In the genomic region with DNA sequence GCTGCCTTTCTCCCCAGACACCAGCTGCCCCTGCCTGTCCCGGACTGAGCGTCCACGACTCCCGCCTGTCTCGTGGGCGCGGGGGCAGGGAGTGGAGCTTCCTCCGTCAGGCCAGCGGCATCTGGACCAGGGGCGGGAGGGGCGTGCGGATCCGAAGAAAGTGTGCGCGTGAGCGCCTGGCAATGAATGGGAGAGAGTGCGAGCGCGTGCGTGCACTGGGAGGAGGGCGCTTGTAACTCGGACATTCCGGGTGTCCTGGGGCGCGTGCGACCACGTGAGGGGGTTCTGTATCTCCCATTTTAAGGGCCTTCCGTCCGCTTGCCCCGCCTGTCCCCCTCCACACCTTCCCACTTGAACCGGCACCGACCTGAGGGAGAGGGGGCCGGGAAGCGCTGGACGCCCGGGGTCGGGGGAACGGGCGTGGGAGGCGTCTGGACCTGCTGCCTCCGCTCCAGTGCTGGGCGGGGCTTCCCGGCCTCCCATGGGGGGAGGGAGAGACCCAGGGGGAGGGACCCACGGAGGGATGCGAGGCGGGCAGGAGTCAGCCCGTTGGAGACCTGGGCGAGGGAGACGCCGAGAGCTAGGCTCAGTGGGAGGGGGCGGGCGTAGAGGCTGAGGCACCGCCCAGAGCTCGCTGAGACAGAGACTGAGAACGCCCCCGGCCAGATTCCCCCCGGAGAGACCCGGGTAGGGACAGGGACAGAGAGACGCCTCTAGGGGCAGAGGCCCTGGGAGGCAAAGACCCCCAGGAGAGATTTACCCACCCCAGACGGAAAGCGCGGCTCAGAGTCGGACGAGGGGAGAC, we compare ENCODE assay signal across 2 cellular contexts.
TF ChIP-seq lines count a peak whose summit lies in the region.

A gene with protein sequence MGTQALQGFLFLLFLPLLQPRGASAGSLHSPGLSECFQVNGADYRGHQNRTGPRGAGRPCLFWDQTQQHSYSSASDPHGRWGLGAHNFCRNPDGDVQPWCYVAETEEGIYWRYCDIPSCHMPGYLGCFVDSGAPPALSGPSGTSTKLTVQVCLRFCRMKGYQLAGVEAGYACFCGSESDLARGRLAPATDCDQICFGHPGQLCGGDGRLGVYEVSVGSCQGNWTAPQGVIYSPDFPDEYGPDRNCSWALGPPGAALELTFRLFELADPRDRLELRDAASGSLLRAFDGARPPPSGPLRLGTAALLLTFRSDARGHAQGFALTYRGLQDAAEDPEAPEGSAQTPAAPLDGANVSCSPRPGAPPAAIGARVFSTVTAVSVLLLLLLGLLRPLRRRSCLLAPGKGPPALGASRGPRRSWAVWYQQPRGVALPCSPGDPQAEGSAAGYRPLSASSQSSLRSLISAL (plus strand): TSS at position 665 of the 805 bp plus-strand sequence. CDS start 246 bp downstream, outside the sequence.

TF ChIP-seq in HEK293, 187 proteins besides CTCF, POLR2A, EP300 and RAD21 (continued from another document and continues in another):
- TF ChIP-seq, protein P1, sequence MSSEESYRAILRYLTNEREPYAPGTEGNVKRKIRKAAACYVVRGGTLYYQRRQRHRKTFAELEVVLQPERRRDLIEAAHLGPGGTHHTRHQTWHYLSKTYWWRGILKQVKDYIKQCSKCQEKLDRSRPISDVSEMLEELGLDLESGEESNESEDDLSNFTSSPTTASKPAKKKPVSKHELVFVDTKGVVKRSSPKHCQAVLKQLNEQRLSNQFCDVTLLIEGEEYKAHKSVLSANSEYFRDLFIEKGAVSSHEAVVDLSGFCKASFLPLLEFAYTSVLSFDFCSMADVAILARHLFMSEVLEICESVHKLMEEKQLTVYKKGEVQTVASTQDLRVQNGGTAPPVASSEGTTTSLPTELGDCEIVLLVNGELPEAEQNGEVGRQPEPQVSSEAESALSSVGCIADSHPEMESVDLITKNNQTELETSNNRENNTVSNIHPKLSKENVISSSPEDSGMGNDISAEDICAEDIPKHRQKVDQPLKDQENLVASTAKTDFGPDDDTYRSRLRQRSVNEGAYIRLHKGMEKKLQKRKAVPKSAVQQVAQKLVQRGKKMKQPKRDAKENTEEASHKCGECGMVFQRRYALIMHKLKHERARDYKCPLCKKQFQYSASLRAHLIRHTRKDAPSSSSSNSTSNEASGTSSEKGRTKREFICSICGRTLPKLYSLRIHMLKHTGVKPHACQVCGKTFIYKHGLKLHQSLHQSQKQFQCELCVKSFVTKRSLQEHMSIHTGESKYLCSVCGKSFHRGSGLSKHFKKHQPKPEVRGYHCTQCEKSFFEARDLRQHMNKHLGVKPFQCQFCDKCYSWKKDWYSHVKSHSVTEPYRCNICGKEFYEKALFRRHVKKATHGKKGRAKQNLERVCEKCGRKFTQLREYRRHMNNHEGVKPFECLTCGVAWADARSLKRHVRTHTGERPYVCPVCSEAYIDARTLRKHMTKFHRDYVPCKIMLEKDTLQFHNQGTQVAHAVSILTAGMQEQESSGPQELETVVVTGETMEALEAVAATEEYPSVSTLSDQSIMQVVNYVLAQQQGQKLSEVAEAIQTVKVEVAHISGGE (tag by site-specific recombination; conservative IDR thresholded peaks at IDR 0.05; ENCODE audit: low read depth): peak; percentile 32; the same call in 1 of the 2 replicates
- peak; percentile 64 for TF ChIP-seq ZBTB17 (tag by site-specific recombination; IDR thresholded peaks at IDR 0.05)
- 0 out of 2 replicates have a peak, but pooled peaks have one; percentile 60 for TF ChIP-seq ZNF610 (tag by site-specific recombination; IDR thresholded peaks at IDR 0.05; ENCODE audit: borderline replicate concordance)
- no peak for TF ChIP-seq ZNF514 (tag by site-specific recombination; IDR thresholded peaks at IDR 0.05)
- TF ChIP-seq ZNF521 (tag by site-specific recombination; IDR thresholded peaks at IDR 0.05): no peak
- peak; percentile 87 for TF ChIP-seq ZNF24 (tag by site-specific recombination; IDR thresholded peaks at IDR 0.05)
- no peak for TF ChIP-seq ZNF354C (tag by site-specific recombination; IDR thresholded peaks at IDR 0.05; ENCODE audit: borderline replicate concordance, low read depth)
- no peak for TF ChIP-seq ZNF626 (tag by site-specific recombination; IDR thresholded peaks at IDR 0.05)
- no peak for TF ChIP-seq ZNF146 (tag by site-specific recombination; IDR thresholded peaks at IDR 0.05)
- TF ChIP-seq, protein P2, sequence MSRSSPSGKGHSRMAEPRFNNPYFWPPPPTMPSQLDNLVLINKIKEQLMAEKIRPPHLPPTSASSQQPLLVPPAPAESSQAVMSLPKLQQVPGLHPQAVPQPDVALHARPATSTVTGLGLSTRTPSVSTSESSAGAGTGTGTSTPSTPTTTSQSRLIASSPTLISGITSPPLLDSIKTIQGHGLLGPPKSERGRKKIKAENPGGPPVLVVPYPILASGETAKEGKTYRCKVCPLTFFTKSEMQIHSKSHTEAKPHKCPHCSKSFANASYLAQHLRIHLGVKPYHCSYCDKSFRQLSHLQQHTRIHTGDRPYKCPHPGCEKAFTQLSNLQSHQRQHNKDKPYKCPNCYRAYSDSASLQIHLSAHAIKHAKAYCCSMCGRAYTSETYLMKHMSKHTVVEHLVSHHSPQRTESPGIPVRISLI (tag by site-specific recombination; IDR thresholded peaks at IDR 0.05): no peak
- TF ChIP-seq, protein P3, sequence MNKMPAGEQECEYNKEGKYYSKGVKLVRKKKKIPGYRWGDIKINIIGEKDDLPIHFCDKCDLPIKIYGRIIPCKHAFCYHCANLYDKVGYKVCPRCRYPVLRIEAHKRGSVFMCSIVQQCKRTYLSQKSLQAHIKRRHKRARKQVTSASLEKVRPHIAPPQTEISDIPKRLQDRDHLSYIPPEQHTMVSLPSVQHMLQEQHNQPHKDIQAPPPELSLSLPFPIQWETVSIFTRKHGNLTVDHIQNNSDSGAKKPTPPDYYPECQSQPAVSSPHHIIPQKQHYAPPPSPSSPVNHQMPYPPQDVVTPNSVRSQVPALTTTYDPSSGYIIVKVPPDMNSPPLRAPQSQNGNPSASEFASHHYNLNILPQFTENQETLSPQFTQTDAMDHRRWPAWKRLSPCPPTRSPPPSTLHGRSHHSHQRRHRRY (tag by site-specific recombination; IDR thresholded peaks at IDR 0.05): peak; percentile 34; the same call in 1 of the 2 replicates
- no peak for TF ChIP-seq HOXA7 (CRISPR knock-in tag; IDR thresholded peaks at IDR 0.05; ENCODE audit: borderline replicate concordance)
- no peak for TF ChIP-seq ZNF404 (tag by site-specific recombination; IDR thresholded peaks at IDR 0.05)
- peak; percentile 96 for TF ChIP-seq GLIS1 (tag by site-specific recombination; IDR thresholded peaks at IDR 0.05)
- TF ChIP-seq ZNF341 (tag by site-specific recombination; IDR thresholded peaks at IDR 0.05; ENCODE audit: low read depth): peak; percentile 83
- no peak; the same call in 1 of the 2 replicates for TF ChIP-seq KLF10 (tag by site-specific recombination; IDR thresholded peaks at IDR 0.05)
- TF ChIP-seq ZBTB48 (tag by site-specific recombination; IDR thresholded peaks at IDR 0.05): no peak
- TF ChIP-seq WT1 (tag by site-specific recombination; IDR thresholded peaks at IDR 0.05): 0 out of 2 replicates have a peak, but pooled peaks have one; percentile 69
- TF ChIP-seq YY1 (tag by site-specific recombination; IDR thresholded peaks at IDR 0.05): no peak
- no peak for TF ChIP-seq ZNF707 (tag by site-specific recombination; IDR thresholded peaks at IDR 0.05)
- peak; percentile 65 for TF ChIP-seq KLF1 (tag by site-specific recombination; IDR thresholded peaks at IDR 0.05)
- TF ChIP-seq ZNF837 (tag by site-specific recombination; IDR thresholded peaks at IDR 0.05): no peak
- TF ChIP-seq, protein P4, sequence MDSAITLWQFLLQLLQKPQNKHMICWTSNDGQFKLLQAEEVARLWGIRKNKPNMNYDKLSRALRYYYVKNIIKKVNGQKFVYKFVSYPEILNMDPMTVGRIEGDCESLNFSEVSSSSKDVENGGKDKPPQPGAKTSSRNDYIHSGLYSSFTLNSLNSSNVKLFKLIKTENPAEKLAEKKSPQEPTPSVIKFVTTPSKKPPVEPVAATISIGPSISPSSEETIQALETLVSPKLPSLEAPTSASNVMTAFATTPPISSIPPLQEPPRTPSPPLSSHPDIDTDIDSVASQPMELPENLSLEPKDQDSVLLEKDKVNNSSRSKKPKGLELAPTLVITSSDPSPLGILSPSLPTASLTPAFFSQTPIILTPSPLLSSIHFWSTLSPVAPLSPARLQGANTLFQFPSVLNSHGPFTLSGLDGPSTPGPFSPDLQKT (IDR thresholded peaks at IDR 0.05; ENCODE audit: borderline replicate concordance, low read depth, low read length): no peak
- TF ChIP-seq ZNF776 (tag by site-specific recombination; IDR thresholded peaks at IDR 0.05; ENCODE audit: borderline replicate concordance): no peak

TF ChIP-seq in K562, 482 proteins besides CTCF, POLR2A, EP300 and RAD21 (continued from another document and continues in another):
- TF ChIP-seq MECOM (CRISPR knock-in tag; IDR thresholded peaks at IDR 0.05) (no peak), KLF13 (tag; IDR thresholded peaks at IDR 0.05; ENCODE audit: borderline replicate concordance, low read depth) (no peak), ZNF717 (CRISPR knock-in tag; IDR thresholded peaks at IDR 0.05) (no peak), KDM1A (IDR thresholded peaks at IDR 0.05) (peak; percentile 50 to 63; a peak in 3 of 4 replicates), E2F3 (CRISPR knock-in tag; IDR thresholded peaks at IDR 0.05) (no peak), PYGO2 (tag; IDR thresholded peaks at IDR 0.05) (no peak), TRIM24 (IDR thresholded peaks at IDR 0.05) (no peak), ZNF696 (CRISPR knock-in tag; conservative IDR thresholded peaks at IDR 0.05) (no peak), EP400 (IDR thresholded peaks at IDR 0.05) (peak; percentile 90; the same call in 1 of the 2 replicates), TEAD1 (CRISPR knock-in tag; IDR thresholded peaks at IDR 0.05) (peak in 1 of 2 experiments; percentile 88; a peak in 1 of 4 replicates), ZNF695 (CRISPR knock-in tag; IDR thresholded peaks at IDR 0.05) (no peak), ILF3 (IDR thresholded peaks at IDR 0.05; ENCODE audit: borderline replicate concordance) (no peak), NFYB (IDR thresholded peaks at IDR 0.05; ENCODE audit: extremely low read depth, insufficient read length) (no peak), ZNF347 (CRISPR knock-in tag; IDR thresholded peaks at IDR 0.05; ENCODE audit: low read depth) (no peak), EHMT2 (IDR thresholded peaks at IDR 0.05) (no peak), PURB (CRISPR knock-in tag; IDR thresholded peaks at IDR 0.05; ENCODE audit: low read depth) (no peak), L3MBTL2 (IDR thresholded peaks at IDR 0.05) (peak; percentile 82), GTF2A2 (tag; IDR thresholded peaks at IDR 0.05) (no peak), SREBF1 (IDR thresholded peaks at IDR 0.05; ENCODE audit: borderline replicate concordance, low read depth, low read length) (no peak), RBBP5 (IDR thresholded peaks at IDR 0.05; ENCODE audit: borderline replicate concordance, insufficient read depth, low read length, poor library complexity, severe bottlenecking) (no peak), ZBTB8A (IDR thresholded peaks at IDR 0.05; ENCODE audit: partially characterized antibody) (no peak), PTRF (tag; IDR thresholded peaks at IDR 0.05) (no peak)
- TF ChIP-seq, protein P5, sequence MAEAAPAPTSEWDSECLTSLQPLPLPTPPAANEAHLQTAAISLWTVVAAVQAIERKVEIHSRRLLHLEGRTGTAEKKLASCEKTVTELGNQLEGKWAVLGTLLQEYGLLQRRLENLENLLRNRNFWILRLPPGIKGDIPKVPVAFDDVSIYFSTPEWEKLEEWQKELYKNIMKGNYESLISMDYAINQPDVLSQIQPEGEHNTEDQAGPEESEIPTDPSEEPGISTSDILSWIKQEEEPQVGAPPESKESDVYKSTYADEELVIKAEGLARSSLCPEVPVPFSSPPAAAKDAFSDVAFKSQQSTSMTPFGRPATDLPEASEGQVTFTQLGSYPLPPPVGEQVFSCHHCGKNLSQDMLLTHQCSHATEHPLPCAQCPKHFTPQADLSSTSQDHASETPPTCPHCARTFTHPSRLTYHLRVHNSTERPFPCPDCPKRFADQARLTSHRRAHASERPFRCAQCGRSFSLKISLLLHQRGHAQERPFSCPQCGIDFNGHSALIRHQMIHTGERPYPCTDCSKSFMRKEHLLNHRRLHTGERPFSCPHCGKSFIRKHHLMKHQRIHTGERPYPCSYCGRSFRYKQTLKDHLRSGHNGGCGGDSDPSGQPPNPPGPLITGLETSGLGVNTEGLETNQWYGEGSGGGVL (CRISPR knock-in tag; IDR thresholded peaks at IDR 0.05): no peak
- TF ChIP-seq, protein P6, sequence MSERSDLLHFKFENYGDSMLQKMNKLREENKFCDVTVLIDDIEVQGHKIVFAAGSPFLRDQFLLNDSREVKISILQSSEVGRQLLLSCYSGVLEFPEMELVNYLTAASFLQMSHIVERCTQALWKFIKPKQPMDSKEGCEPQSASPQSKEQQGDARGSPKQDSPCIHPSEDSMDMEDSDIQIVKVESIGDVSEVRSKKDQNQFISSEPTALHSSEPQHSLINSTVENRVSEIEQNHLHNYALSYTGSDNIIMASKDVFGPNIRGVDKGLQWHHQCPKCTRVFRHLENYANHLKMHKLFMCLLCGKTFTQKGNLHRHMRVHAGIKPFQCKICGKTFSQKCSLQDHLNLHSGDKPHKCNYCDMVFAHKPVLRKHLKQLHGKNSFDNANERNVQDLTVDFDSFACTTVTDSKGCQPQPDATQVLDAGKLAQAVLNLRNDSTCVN (CRISPR knock-in tag; IDR thresholded peaks at IDR 0.05): no peak
- TF ChIP-seq, protein P7, sequence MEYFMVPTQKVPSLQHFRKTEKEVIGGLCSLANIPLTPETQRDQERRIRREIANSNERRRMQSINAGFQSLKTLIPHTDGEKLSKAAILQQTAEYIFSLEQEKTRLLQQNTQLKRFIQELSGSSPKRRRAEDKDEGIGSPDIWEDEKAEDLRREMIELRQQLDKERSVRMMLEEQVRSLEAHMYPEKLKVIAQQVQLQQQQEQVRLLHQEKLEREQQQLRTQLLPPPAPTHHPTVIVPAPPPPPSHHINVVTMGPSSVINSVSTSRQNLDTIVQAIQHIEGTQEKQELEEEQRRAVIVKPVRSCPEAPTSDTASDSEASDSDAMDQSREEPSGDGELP (CRISPR knock-in tag; IDR thresholded peaks at IDR 0.05; ENCODE audit: borderline replicate concordance): peak; percentile 77
- TF ChIP-seq, protein P8, sequence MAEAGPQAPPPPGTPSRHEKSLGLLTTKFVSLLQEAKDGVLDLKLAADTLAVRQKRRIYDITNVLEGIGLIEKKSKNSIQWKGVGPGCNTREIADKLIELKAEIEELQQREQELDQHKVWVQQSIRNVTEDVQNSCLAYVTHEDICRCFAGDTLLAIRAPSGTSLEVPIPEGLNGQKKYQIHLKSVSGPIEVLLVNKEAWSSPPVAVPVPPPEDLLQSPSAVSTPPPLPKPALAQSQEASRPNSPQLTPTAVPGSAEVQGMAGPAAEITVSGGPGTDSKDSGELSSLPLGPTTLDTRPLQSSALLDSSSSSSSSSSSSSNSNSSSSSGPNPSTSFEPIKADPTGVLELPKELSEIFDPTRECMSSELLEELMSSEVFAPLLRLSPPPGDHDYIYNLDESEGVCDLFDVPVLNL (CRISPR knock-in tag; IDR thresholded peaks at IDR 0.05; ENCODE audit: low read depth): no peak
- TF ChIP-seq, protein P9, sequence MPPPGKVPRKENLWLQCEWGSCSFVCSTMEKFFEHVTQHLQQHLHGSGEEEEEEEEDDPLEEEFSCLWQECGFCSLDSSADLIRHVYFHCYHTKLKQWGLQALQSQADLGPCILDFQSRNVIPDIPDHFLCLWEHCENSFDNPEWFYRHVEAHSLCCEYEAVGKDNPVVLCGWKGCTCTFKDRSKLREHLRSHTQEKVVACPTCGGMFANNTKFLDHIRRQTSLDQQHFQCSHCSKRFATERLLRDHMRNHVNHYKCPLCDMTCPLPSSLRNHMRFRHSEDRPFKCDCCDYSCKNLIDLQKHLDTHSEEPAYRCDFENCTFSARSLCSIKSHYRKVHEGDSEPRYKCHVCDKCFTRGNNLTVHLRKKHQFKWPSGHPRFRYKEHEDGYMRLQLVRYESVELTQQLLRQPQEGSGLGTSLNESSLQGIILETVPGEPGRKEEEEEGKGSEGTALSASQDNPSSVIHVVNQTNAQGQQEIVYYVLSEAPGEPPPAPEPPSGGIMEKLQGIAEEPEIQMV (tag; conservative IDR thresholded peaks at IDR 0.05; ENCODE audit: low read depth): no peak
- TF ChIP-seq, protein P10, sequence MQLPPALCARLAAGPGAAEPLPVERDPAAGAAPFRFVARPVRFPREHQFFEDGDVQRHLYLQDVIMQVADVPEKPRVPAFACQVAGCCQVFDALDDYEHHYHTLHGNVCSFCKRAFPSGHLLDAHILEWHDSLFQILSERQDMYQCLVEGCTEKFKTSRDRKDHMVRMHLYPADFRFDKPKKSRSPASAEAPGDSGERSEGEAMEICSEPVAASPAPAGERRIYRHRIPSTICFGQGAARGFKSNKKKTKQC (CRISPR knock-in tag; IDR thresholded peaks at IDR 0.05): no peak; the same call in 1 of the 2 replicates
